In genomic region chr13:23715092-23715761, GRCh38 we compare ENCODE assay signal across 2 cellular contexts.
TF ChIP-seq lines count a peak whose summit lies in the region.

No MANE protein-coding gene starts in this region.

TF ChIP-seq in IMR-90, 13 proteins besides CTCF, POLR2A, EP300 and RAD21:
- TF ChIP-seq RFX5 (IDR thresholded peaks at IDR 0.05; ENCODE audit: low read depth, low read length) (no peak), CEBPB (IDR thresholded peaks at IDR 0.05; ENCODE audit: low read depth, low read length) (no peak), MAZ (IDR thresholded peaks at IDR 0.05; ENCODE audit: borderline replicate concordance, low read depth, low read length) (no peak), SMC3 (IDR thresholded peaks at IDR 0.05; ENCODE audit: low read depth, low read length) (no peak), USF2 (IDR thresholded peaks at IDR 0.05; ENCODE audit: low read depth, low read length) (no peak), NFE2L2 (IDR thresholded peaks at IDR 0.05; ENCODE audit: low read depth, low read length) (no peak), CHD1 (IDR thresholded peaks at IDR 0.05; ENCODE audit: low read depth, low read length) (no peak), ELK1 (IDR thresholded peaks at IDR 0.05; ENCODE audit: borderline replicate concordance, low read depth, low read length) (no peak), RCOR1 (IDR thresholded peaks at IDR 0.05; ENCODE audit: insufficient replicate concordance, low read length) (no peak), BHLHE40 (IDR thresholded peaks at IDR 0.05; ENCODE audit: low read depth, low read length) (no peak), MAFK (IDR thresholded peaks at IDR 0.05; ENCODE audit: low read depth, low read length) (no peak), FOS (IDR thresholded peaks at IDR 0.05; ENCODE audit: low read depth, low read length) (no peak), MXI1 (IDR thresholded peaks at IDR 0.05; ENCODE audit: borderline replicate concordance, low read depth, low read length) (no peak)

TF ChIP-seq in H1, 55 proteins besides CTCF, POLR2A, EP300 and RAD21:
- no peak for TF ChIP-seq SIX5 (IDR thresholded peaks at IDR 0.05; ENCODE audit: low read depth, low read length)
- no peak for TF ChIP-seq ATF3 (IDR thresholded peaks at IDR 0.05; ENCODE audit: insufficient read depth, low read depth, low read length)
- no peak for TF ChIP-seq CREB1 (IDR thresholded peaks at IDR 0.05)
- TF ChIP-seq CHD1 (IDR thresholded peaks at IDR 0.05; ENCODE audit: low read depth, low read length): no peak
- TF ChIP-seq FOSL1 (IDR thresholded peaks at IDR 0.05; ENCODE audit: insufficient read depth, low read depth, low read length): no peak
- no peak for TF ChIP-seq TAF1 (IDR thresholded peaks at IDR 0.05; ENCODE audit: low read depth, low read length)
- TF ChIP-seq HDAC2 (IDR thresholded peaks at IDR 0.05; ENCODE audit: borderline replicate concordance in 1 of 2, low read depth in 2 of 2, low read length in 2 of 2): no peak
- no peak for TF ChIP-seq GABPA (IDR thresholded peaks at IDR 0.05; ENCODE audit: borderline replicate concordance, insufficient read depth, low read length)
- TF ChIP-seq JUN (IDR thresholded peaks at IDR 0.05; ENCODE audit: low read depth, low read length): no peak
- no peak for TF ChIP-seq MAFK (IDR thresholded peaks at IDR 0.05; ENCODE audit: low read depth, low read length)
- no peak for TF ChIP-seq BACH1 (IDR thresholded peaks at IDR 0.05; ENCODE audit: low read length)
- no peak for TF ChIP-seq EZH2 (IDR thresholded peaks at IDR 0.05; ENCODE audit: low read depth, low read length, severe bottlenecking)
